Comparison of ENCODE assay signal across 8 cellular contexts in genomic region chr17:80008383-80008840, GRCh38. TPM values are rescaled to one million over a fixed set of nuclear protein-coding genes. Genes with fewer than 3 reads are reported as not detected.
A peak's percentile ranks its signal among the peaks of the same experiment; 100 is the strongest.
DNase-seq lines count a peak whose midpoint lies in the region; ATAC-seq and TF ChIP-seq lines count a peak whose summit lies in the region.

No MANE protein-coding gene starts in this region.

- intact Hi-C loops in PC-3 (cut with micrococcal nuclease) = loop anchor here (2.0 to 5.0 kb wide), 2 partner anchors 20 to 74 kb away; no protein-coding TSS in a partner anchor

- H3K9me3 ChIP-seq in PC-3 (ENCODE audit: low read length) = no peaks in the 10 kb centered on the region

- no peak overlapping the region for H3K4me3 Mint-ChIP-seq in natural killer cell treated with Interleukin-12 subunit alpha and Interleukin-12 subunit beta and Interleukin-15 and Interleukin-18, amount 100 ng/mL, for 72 hours

- H3K27ac Mint-ChIP-seq in natural killer cell treated with Interleukin-12 subunit alpha and Interleukin-12 subunit beta and Interleukin-15 and Interleukin-18, amount 100 ng/mL, for 72 hours = no peak overlapping the region

- no peaks in the 10 kb centered on the region for H3K36me3 ChIP-seq in PC-3 (ENCODE audit: low read depth, low read length)

- DNase-seq in Caki2 (ENCODE audit: low read depth) (peak; percentile 74), PC-3 (peak; percentile 89), activated T-cell treated with anti-CD3 and anti-CD28 coated beads for 24 hours (ENCODE audit: low read depth) (peak; percentile 69), erythroblast (lab: John Stamatoyannopoulos, UW) (peak; percentile 59 to 81)
- DNase-seq in Jurkat, Clone E6-1 (ENCODE audit: low read depth, low spot score) = peak; percentile 26
- peak; percentile 79 for DNase-seq in natural killer cell treated with Interleukin-12 subunit alpha and Interleukin-12 subunit beta and Interleukin-15 and Interleukin-18, amount 100 ng/mL, for 72 hours (ENCODE audit: low spot score)
- peak; percentile 88 for DNase-seq in stimulated activated naive CD8-positive, alpha-beta T cell treated with anti-CD3 and anti-CD28 coated beads, Interleukin-15, Interleukin-2, amounts not matched to agents 100 U/mL and 50 U/mL, for 24 hours

- ATAC-seq in PC-3 = peak; percentile 87
- peak; percentile 79 to 86 for ATAC-seq in natural killer cell treated with Interleukin-12 subunit alpha and Interleukin-12 subunit beta and Interleukin-15 and Interleukin-18, amount 100 ng/mL, for 72 hours
- peak; percentile 85 for ATAC-seq in stimulated activated naive CD8-positive, alpha-beta T cell treated with anti-CD3 and anti-CD28 coated beads, Interleukin-15, Interleukin-2, amounts not matched to agents 100 U/mL and 50 U/mL, for 24 hours
- ATAC-seq in GM19328 (IDR thresholded peaks at IDR 0.05; ENCODE audit: unreplicated experiment) = no peak

- H3K9me3 Mint-ChIP-seq in natural killer cell treated with Interleukin-12 subunit alpha and Interleukin-12 subunit beta and Interleukin-15 and Interleukin-18, amount 100 ng/mL, for 72 hours = no peaks in the 10 kb centered on the region

- H3F3A ChIP-seq in PC-3 (ENCODE audit: low read length, unreplicated experiment) = no peaks in the 10 kb centered on the region

- no peak overlapping the region for H3K27ac ChIP-seq in PC-3 (ENCODE audit: low read length)

- H3K4me1 ChIP-seq in PC-3 (ENCODE audit: insufficient read depth, low read length) = peaks cover 8% of the 10 kb centered on the region; the same call in 1 of the 2 replicates

- no peak overlapping the region for H3K4me2 ChIP-seq in PC-3 (ENCODE audit: low read length)

- no peak for TF ChIP-seq POLR2A in erythroblast (IDR thresholded peaks at IDR 0.05; ENCODE audit: low read length)

- no peaks in the 10 kb centered on the region for H3K27me3 Mint-ChIP-seq in natural killer cell treated with Interleukin-12 subunit alpha and Interleukin-12 subunit beta and Interleukin-15 and Interleukin-18, amount 100 ng/mL, for 72 hours

- no peaks in the 10 kb centered on the region for H3K36me3 Mint-ChIP-seq in natural killer cell treated with Interleukin-12 subunit alpha and Interleukin-12 subunit beta and Interleukin-15 and Interleukin-18, amount 100 ng/mL, for 72 hours

- TF ChIP-seq CTCF in PC-3 (conservative IDR thresholded peaks at IDR 0.05; ENCODE audit: low read depth, low read length) = peak; percentile 98

- BruUV-seq in PC-3 (replicated peaks; lab: Mats Ljungman, UMichigan) = TSS peak; percentile 13

- no peaks in the 10 kb centered on the region for H3K27me3 ChIP-seq in PC-3 (ENCODE audit: low read length)

- POLR2A ChIA-PET in PC-3 (lab: Charles Lee; ENCODE audit: unreplicated experiment) = interaction anchor here (0.6 kb wide), 3 partner anchors 13 to 189 kb away, joined by 3 to 4 read pairs (median 3); no protein-coding TSS in a partner anchor

- no peaks in the 10 kb centered on the region for H3K9me2 ChIP-seq in PC-3 (replicated peaks; ENCODE audit: low read length)

- 0 out of 2 replicates have a peak overlapping the region, but pooled peaks have one; percentile 20 for H2AFZ ChIP-seq in PC-3 (ENCODE audit: low read length)

- no peaks in the 10 kb centered on the region for H3K79me2 ChIP-seq in PC-3 (ENCODE audit: low read length)

- H3K9ac ChIP-seq in PC-3 (ENCODE audit: low read length) = no peak overlapping the region

- CTCF ChIA-PET in PC-3 (lab: Charles Lee) = interaction anchor here (0.5 to 1.3 kb wide), 10 partner anchors 13 to 367 kb away, joined by 3 to 6 read pairs (median 4); partner anchors contain the start of genes CBX8 and GAA

- no peak overlapping the region for H3K4me3 ChIP-seq in Jurkat, Clone E6-1 (ENCODE audit: low read length)
- H3K4me3 ChIP-seq in PC-3 (ENCODE audit: low read length) = no peak overlapping the region

- in situ Hi-C loops in Caki2 (cut with HindIII; ENCODE audit: low pct_unique_long_range_greater_than_20kb, low sequenced_read_pairs) = no loop called here

- H3K4me1 Mint-ChIP-seq in natural killer cell treated with Interleukin-12 subunit alpha and Interleukin-12 subunit beta and Interleukin-15 and Interleukin-18, amount 100 ng/mL, for 72 hours (ENCODE audit: low read depth in 2 of 2) = peaks cover 5 to 8% of the 10 kb centered on the region in 2 donors

- no peaks in the 10 kb centered on the region for H4K20me1 ChIP-seq in PC-3 (ENCODE audit: low read length)

RNA-seq across cellular contexts. Expression of gene TBC1D16, which starts 27.3 kb away (rescaled TPM):
- 25.8 and 27.0 TPM in 2 replicates for total RNA-seq in Caki2 (2014; rRNA removed; shearing (Covaris generic); ENCODE audit: low replicate concordance)
- 8.1 TPM for polyA plus RNA-seq in Jurkat, Clone E6-1 (2012; ENCODE audit: insufficient read depth, insufficient read length)
- 23.7 and 24.6 TPM in 2 replicates for total RNA-seq in PC-3 (2014; rRNA removed)
- total RNA-seq in natural killer cell treated with Interleukin-12 subunit alpha and Interleukin-12 subunit beta and Interleukin-15 and Interleukin-18, amount 100 ng/mL, for 72 hours = 1 to 10 TPM; 1.1 to 3.2 TPM

RNA-seq across cellular contexts. Expression of gene CCDC40, which starts 28.0 kb away (rescaled TPM):
- 7.2 and 41.3 TPM in 2 replicates for total RNA-seq in Caki2 (2014; rRNA removed; shearing (Covaris generic); ENCODE audit: low replicate concordance)
- polyA plus RNA-seq in Jurkat, Clone E6-1 (2012; ENCODE audit: insufficient read depth, insufficient read length) = 6.8 TPM
- total RNA-seq in PC-3 (2014; rRNA removed) = 5.3 and 7.5 TPM in 2 replicates
- under 1 TPM in 1 of 2 donors, not detected in 1; 0.56 TPM for total RNA-seq in natural killer cell treated with Interleukin-12 subunit alpha and Interleukin-12 subunit beta and Interleukin-15 and Interleukin-18, amount 100 ng/mL, for 72 hours

Comparison
In these comparisons a context has a peak if more than half of its experiments do, and no peak if none do; other contexts are left out.
1. DNase-seq: peak in every context shown above with its lines; median percentile 89 in PC-3; 88 in stimulated activated naive CD8-positive, alpha-beta T cell treated with anti-CD3 and anti-CD28 coated beads, Interleukin-15, Interleukin-2, amounts not matched to agents 100 U/mL and 50 U/mL, for 24 hours; 79 in natural killer cell treated with Interleukin-12 subunit alpha and Interleukin-12 subunit beta and Interleukin-15 and Interleukin-18, amount 100 ng/mL, for 72 hours; 74 in Caki2; 70 in erythroblast; 69 in activated T-cell treated with anti-CD3 and anti-CD28 coated beads for 24 hours; 26 in Jurkat, Clone E6-1.